18 cellular contexts compared by ENCODE assay signal in the genomic region with DNA sequence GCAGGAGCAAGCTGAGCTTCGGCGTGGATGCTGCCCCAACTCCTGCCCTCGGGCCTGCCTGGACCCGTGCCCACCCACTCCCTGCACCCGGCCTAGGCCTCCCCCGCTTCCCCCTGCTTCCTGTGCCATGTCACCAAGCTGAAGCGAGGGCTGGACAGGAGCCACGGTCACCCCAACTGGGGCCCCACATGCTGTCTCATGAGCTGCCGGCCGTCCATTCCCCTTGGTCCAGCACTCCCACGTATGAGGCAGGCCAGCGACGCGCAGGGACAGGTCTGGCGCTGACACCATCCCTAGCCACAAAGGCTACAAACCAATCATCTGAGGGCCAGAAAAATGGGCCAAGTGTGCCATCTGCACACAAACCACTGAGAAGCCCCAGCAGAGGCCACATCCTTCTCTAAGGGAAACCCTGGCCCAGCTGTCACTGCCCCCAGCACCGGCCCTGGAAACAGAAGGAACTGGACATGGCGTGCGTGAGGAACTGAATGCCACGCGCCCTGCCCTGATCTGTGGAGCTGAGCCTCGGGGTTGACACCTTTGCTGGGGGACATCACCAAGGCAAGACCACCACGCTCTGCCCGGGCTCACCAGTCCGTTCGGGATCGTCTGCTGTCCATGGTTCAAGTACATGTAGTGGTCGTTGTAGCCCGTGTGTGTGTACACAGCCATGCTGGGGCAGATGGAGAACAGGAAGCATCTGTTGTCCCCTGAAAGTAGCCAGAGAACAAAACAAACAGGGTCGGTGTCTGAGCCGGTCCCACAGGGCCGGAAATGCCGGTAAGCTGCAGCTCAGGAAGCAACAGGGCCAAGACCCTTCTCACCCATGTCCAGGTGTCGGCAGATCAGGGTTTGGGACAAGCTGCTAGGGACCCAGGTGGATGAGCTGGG. TPM values are rescaled to one million over a fixed set of nuclear protein-coding genes. Genes with fewer than 3 reads are reported as not detected.
DNase-seq lines count a peak whose midpoint lies in the region; ATAC-seq, FAIRE-seq and TF ChIP-seq lines count a peak whose summit lies in the region.
"Had no signal": no experiment of that assay in that cellular context is flagged by ENCODE, and none has a peak within 500 bp of the region (broad histone marks: within the 10 kb centered on the region; RNA-seq: fewer than 3 reads in every experiment).

No MANE protein-coding gene starts in this region.

- POLR2A ChIA-PET in HepG2 (lab: Yijun Ruan, JAX) = no interaction called here

- no peaks in the 10 kb centered on the region for H3K27me3 ChIP-seq in liver (ENCODE audit: control insufficient read depth in 4 of 4, insufficient read depth in 4 of 4, low read length in 3 of 4)
- H3K27me3 ChIP-seq in HepG2 (ENCODE audit: control insufficient read depth in 1 of 2, insufficient read depth in 2 of 2, low read length in 2 of 2) = no peaks in the 10 kb centered on the region
- no peaks in the 10 kb centered on the region for H3K27me3 ChIP-seq in bronchial epithelial cell (ENCODE audit: control insufficient read depth, insufficient read depth, low read length)
- H3K27me3 ChIP-seq: breast epithelium, sigmoid colon had no signal

- H4K20me1 ChIP-seq in HepG2 (ENCODE audit: insufficient read depth, low read length) = no peaks in the 10 kb centered on the region

- no peaks in the 10 kb centered on the region for H3K9me3 ChIP-seq in liver (ENCODE audit: control insufficient read depth in 4 of 4, low read length in 3 of 4)
- no peaks in the 10 kb centered on the region for H3K9me3 ChIP-seq in HepG2 (ENCODE audit: low read length)
- H3K9me3 ChIP-seq: breast epithelium, sigmoid colon had no signal

- no peak for ATAC-seq in HepG2
- ATAC-seq in HG03135 (IDR thresholded peaks at IDR 0.05; ENCODE audit: unreplicated experiment) = no peak
- ATAC-seq in HG03520 (IDR thresholded peaks at IDR 0.05; ENCODE audit: unreplicated experiment) = no peak
- ATAC-seq: activated CD4-positive, alpha-beta T cell treated with anti-CD3 and anti-CD28 coated beads for 36 hours had no signal

- FAIRE-seq in HepG2 (lab: Jason Lieb, UNC) = no peak
- no peak for FAIRE-seq in bronchial epithelial cell (lab: Jason Lieb, UNC)
- FAIRE-seq: kidney had no signal

- 88% methylated on average over 33 of the region's 33 CpGs for WGBS in liver
- 96% methylated on average over 28 of the region's 33 CpGs for whole genome bisulfite sequencing in HepG2 (ENCODE audit: low lambda C conversion rate)

- H3K9ac ChIP-seq in liver (ENCODE audit: low read depth in 1 of 2, low read length in 2 of 2) = no peak overlapping the region
- no peak overlapping the region for H3K9ac ChIP-seq in HepG2 (ENCODE audit: insufficient read depth, low read depth, low read length)

- TF ChIP-seq POLR2A in HepG2 (IDR thresholded peaks at IDR 0.05; ENCODE audit: insufficient read depth in 1 of 2, low read depth in 2 of 2, low read length in 2 of 2) = no peak

- BruUV-seq in HepG2 (replicated peaks; lab: Mats Ljungman, UMichigan) = no TSS peak

- no peaks in the 10 kb centered on the region for H3K79me2 ChIP-seq in HepG2 (ENCODE audit: insufficient read depth, low read length)

- CTCF ChIA-PET in HepG2 (lab: Yijun Ruan, JAX; ENCODE audit: low intra/inter-chr PET ratio, low total read pairs) = interaction anchor here (3.0 kb wide), 1 partner anchor 205 kb away, joined by 62 read pairs; no protein-coding TSS in a partner anchor

- H2AFZ ChIP-seq in HepG2 (ENCODE audit: low read length) = no peak overlapping the region

- H3K36me3 ChIP-seq in liver (ENCODE audit: control insufficient read depth in 4 of 4, insufficient read depth in 3 of 4, low read depth in 1 of 4, low read length in 3 of 4) (peaks cover 0 to 2% (median 0%) of the 10 kb centered on the region in 4 donors), HepG2 (replicated peaks in 1 of 2; ENCODE audit: control insufficient read depth in 1 of 2, insufficient read depth in 2 of 2, low read length in 2 of 2) (peaks cover 2 to 16% of the 10 kb centered on the region in 2 experiments; a peak in 3 of 5 replicates), bronchial epithelial cell (ENCODE audit: control insufficient read depth, insufficient read depth, low read length) (peaks cover 31% of the 10 kb centered on the region)
- H3K36me3 ChIP-seq: breast epithelium had no signal

- TF ChIP-seq RAD21 in liver (IDR thresholded peaks at IDR 0.05) = no peak
- no peak for TF ChIP-seq RAD21 in HepG2 (CRISPR knock-in tag; IDR thresholded peaks at IDR 0.05)

- TF ChIP-seq EP300 in HepG2 (IDR thresholded peaks at IDR 0.05; ENCODE audit: low read depth in 2 of 2, low read length in 2 of 2) (no peak), HepG2 (CRISPR knock-in tag; IDR thresholded peaks at IDR 0.05; ENCODE audit: borderline replicate concordance) (no peak)

- H3K4me1 ChIP-seq in liver (ENCODE audit: control insufficient read depth in 4 of 4, insufficient read depth in 4 of 4, low read length in 3 of 4) (no peaks in the 10 kb centered on the region), HepG2 (ENCODE audit: insufficient read depth, low read length) (no peaks in the 10 kb centered on the region)
- H3K4me1 ChIP-seq: breast epithelium had no signal

- H3K4me3 ChIP-seq in liver (ENCODE audit: low read depth in 1 of 3, low read length in 3 of 3) (no peak overlapping the region), HepG2 (replicated peaks in 1 of 3; ENCODE audit: insufficient read depth in 1 of 3, low read depth in 2 of 3, low read length in 3 of 3) (no peak overlapping the region), bronchial epithelial cell (ENCODE audit: low read depth, low read length) (no peak overlapping the region)
- H3K4me3 ChIP-seq: breast epithelium, sigmoid colon had no signal

- DNase-seq in HepG2 (ENCODE audit: low spot score) = no peak
- DNase-seq in bronchial epithelial cell (ENCODE audit: low read depth) = peak; percentile 58
- DNase-seq in medulla oblongata (ENCODE audit: extremely low spot score) = peak; percentile 17
- DNase-seq in ureter (ENCODE audit: low spot score) = peak; percentile 45
- DNase-seq in DMS79 treated with DMSO at 0.1 percent for 48 hours (lab: John Stamatoyannopoulos, UW) = no peak
- DNase-seq: activated CD4-positive, alpha-beta T cell treated with anti-CD3 and anti-CD28 coated beads for 36 hours; effector memory CD4-positive, alpha-beta T cell; kidney; NCI-H2081; NCI-H526; occipital lobe; OCI-M1; sigmoid colon; T1000 had no signal

- TF ChIP-seq CTCF in liver (IDR thresholded peaks at IDR 0.05; ENCODE audit: low read depth, low read length, missing input control) (no peak), HepG2 (CRISPR knock-in tag; IDR thresholded peaks at IDR 0.05) (no peak), bronchial epithelial cell (IDR thresholded peaks at IDR 0.05; ENCODE audit: insufficient read depth, low read length, severe bottlenecking) (no peak)

- no peak overlapping the region for H3K4me2 ChIP-seq in HepG2 (ENCODE audit: low read depth, low read length)

- no peak overlapping the region for H3K27ac ChIP-seq in liver (ENCODE audit: low read depth in 1 of 2, low read length in 2 of 2)
- no peak overlapping the region for H3K27ac ChIP-seq in HepG2 (ENCODE audit: extremely low read length, insufficient read depth, low read length)
- H3K27ac ChIP-seq: breast epithelium, sigmoid colon had no signal

- in situ Hi-C loops in HepG2 (cut with HindIII; ENCODE audit: extremely low pct_ligation_motif_present, low pct_unique_long_range_greater_than_20kb) = loop anchor here (5.0 kb wide), 1 partner anchor 205 kb away; no protein-coding TSS in a partner anchor

- intact Hi-C loops in HepG2 (cut with micrococcal nuclease; ENCODE audit: unreplicated experiment) = no loop called here

TF ChIP-seq in liver, 16 proteins besides CTCF, POLR2A, EP300 and RAD21:
- TF ChIP-seq NR2F2 (IDR thresholded peaks at IDR 0.05) (peak; percentile 13), FOXA2 (IDR thresholded peaks at IDR 0.05) (no peak), RXRA (IDR thresholded peaks at IDR 0.05) (no peak)
- TF ChIP-seq, protein P1, sequence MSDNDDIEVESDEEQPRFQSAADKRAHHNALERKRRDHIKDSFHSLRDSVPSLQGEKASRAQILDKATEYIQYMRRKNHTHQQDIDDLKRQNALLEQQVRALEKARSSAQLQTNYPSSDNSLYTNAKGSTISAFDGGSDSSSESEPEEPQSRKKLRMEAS (IDR thresholded peaks at IDR 0.05) = no peak
TF ChIP-seq in liver: peak in this region for 1.

TF ChIP-seq in HepG2, 621 proteins besides CTCF, POLR2A, EP300 and RAD21 (continues in another document):
- TF ChIP-seq, protein P2, sequence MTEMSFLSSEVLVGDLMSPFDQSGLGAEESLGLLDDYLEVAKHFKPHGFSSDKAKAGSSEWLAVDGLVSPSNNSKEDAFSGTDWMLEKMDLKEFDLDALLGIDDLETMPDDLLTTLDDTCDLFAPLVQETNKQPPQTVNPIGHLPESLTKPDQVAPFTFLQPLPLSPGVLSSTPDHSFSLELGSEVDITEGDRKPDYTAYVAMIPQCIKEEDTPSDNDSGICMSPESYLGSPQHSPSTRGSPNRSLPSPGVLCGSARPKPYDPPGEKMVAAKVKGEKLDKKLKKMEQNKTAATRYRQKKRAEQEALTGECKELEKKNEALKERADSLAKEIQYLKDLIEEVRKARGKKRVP (CRISPR knock-in tag; IDR thresholded peaks at IDR 0.05) = no peak

RNA-seq across cellular contexts. Expression of a gene that starts 22.2 kb away (rescaled TPM):
- total RNA-seq in liver (1 to 10 TPM; 2.8 to 4.0 TPM), HepG2 (2016; rRNA removed; fragmentation: Illumina TruSeq; extraction: Trizol) (14.7 and 17.4 TPM in 2 replicates), bronchial epithelial cell (36.7 and 47.9 TPM in 2 replicates), ureter (53.9 TPM)
- polyA plus RNA-seq in liver (1 to 10 TPM; 1.3 to 1.6 TPM), HepG2 (2011; rRNA removed) (11.8 and 12.0 TPM in 2 replicates)
- 1.0 and 1.5 TPM in 2 replicates for total RNA-seq in HepG2 (2016; cell fraction: cytosol; rRNA removed; fragmentation: Illumina TruSeq; extraction: Trizol; ENCODE audit: low read depth)
- total RNA-seq in HepG2 (2016; cell fraction: insoluble cytoplasmic fraction; rRNA removed; fragmentation: Illumina TruSeq; extraction: Trizol) = 14.3 and 19.5 TPM in 2 replicates
- total RNA-seq in HepG2 (2016; cell fraction: membrane; rRNA removed; fragmentation: Illumina TruSeq; extraction: Trizol) = 3.8 and 4.1 TPM in 2 replicates
- 13.9 and 16.3 TPM in 2 replicates for total RNA-seq in HepG2 (2016; cell fraction: nucleus; rRNA removed; fragmentation: Illumina TruSeq; extraction: Trizol)
- polyA plus RNA-seq in HepG2 (2011; cell fraction: cytosol; rRNA removed) = 10.9 and 11.8 TPM in 2 replicates
- polyA plus RNA-seq in HepG2 (2011; cell fraction: nucleus; rRNA removed) = 13.6 and 14.0 TPM in 2 replicates
- 6.9 and 8.1 TPM in 2 replicates for polyA plus RNA-seq in HepG2 (2012)
- 0.46 and 0.59 TPM in 2 replicates for polyA plus RNA-seq in HepG2 (2016; cell fraction: cytosol; fragmentation: Illumina TruSeq; extraction: Trizol; ENCODE audit: low read depth)
- polyA plus RNA-seq in HepG2 (2016; cell fraction: insoluble cytoplasmic fraction; fragmentation: Illumina TruSeq; extraction: Trizol; ENCODE audit: low read depth) = 10.6 and 11.4 TPM in 2 replicates
- polyA plus RNA-seq in HepG2 (2016; cell fraction: membrane; fragmentation: Illumina TruSeq; extraction: Trizol; ENCODE audit: low read depth) = 1.5 and 1.9 TPM in 2 replicates
- polyA plus RNA-seq in HepG2 (2016; cell fraction: nucleus; fragmentation: Illumina TruSeq; extraction: Trizol; ENCODE audit: insufficient read depth, low read depth) = 9.0 and 10.6 TPM in 2 replicates
- polyA minus RNA-seq in HepG2 (2011; rRNA and poly(A)+ RNA removed; ENCODE audit: low replicate concordance) = 20.4 and 30.6 TPM in 2 replicates
- polyA minus RNA-seq in HepG2 (2011; cell fraction: cytosol; rRNA and poly(A)+ RNA removed) = 7.9 and 10.9 TPM in 2 replicates
- polyA minus RNA-seq in HepG2 (2011; cell fraction: nucleus; rRNA and poly(A)+ RNA removed) = 17.6 and 19.1 TPM in 2 replicates

Comparison
In these comparisons a context has a peak if more than half of its experiments do, and no peak if none do; other contexts are left out.
1. DNase-seq: peak in bronchial epithelial cell (single experiment), medulla oblongata (single experiment) and ureter (single experiment); none in HepG2 (single experiment) and DMS79 treated with DMSO at 0.1 percent for 48 hours (single experiment).